Comparison of ENCODE assay signal across 8 cellular contexts in the genomic region with DNA sequence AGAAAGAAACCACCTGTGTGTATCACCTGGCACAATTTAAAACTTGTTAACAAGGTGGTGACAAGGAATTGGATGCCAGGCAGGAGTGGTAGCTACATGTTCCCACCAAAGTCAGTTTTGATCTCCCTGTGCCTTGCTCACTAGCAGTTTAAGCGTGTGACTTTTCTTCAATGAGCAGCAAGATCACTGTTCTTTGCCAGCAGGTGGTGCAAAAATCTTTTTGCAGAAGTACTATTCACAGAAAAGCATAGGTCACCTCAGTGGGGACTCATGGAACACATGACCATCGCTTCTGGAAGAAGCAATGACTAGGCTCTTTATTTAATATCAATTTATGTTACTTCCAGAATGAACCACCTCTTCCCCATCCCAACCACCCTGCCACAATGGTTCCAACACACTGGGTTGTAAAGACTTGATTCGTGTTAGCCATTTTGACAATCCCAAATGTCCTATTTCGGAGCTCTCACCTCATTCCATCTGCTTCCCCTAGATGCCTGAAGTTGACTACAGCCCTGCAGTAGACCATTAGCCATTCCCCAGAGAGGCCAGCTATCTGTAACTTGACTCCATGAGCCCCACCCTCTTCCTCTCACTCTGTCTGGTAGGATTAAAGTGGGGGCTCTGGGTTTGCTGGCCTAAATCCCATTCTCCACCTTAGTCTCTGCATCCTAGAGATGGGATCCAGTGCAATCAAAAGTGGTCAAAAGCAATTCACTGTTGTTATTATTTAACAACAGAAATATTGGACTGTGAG. TPM values are rescaled to one million over a fixed set of nuclear protein-coding genes. Genes with fewer than 3 reads are reported as not detected.
A peak's percentile ranks its signal among the peaks of the same experiment; 100 is the strongest.
DNase-seq lines count a peak whose midpoint lies in the region; ATAC-seq and TF ChIP-seq lines count a peak whose summit lies in the region.

No MANE protein-coding gene starts in this region.

- no peaks in the 10 kb centered on the region for H3K9me3 ChIP-seq in ovary

- no peaks in the 10 kb centered on the region for H3K36me3 Mint-ChIP-seq in mesothelial cell of epicardium

- peaks cover 50% of the 10 kb centered on the region for H3K4me1 Mint-ChIP-seq in mesothelial cell of epicardium

- H3K27me3 Mint-ChIP-seq in mesothelial cell of epicardium (ENCODE audit: low read depth), result no peaks in the 10 kb centered on the region

- no peak overlapping the region for H3K4me3 ChIP-seq in brain microvascular endothelial cell (ENCODE audit: low read depth, low read length)
- H3K4me3 ChIP-seq in ovary, result no peak overlapping the region

- WGBS in ovary, 3 donors, result 90 to 91% (median 90%) methylated on average over 4 of the region's 4 CpGs

- H3K27me3 ChIP-seq in brain microvascular endothelial cell (replicated peaks), result no peaks in the 10 kb centered on the region
- no peaks in the 10 kb centered on the region for H3K27me3 ChIP-seq in ovary

- TF ChIP-seq CTCF in brain microvascular endothelial cell (IDR thresholded peaks at IDR 0.05; ENCODE audit: low read depth, low read length, missing control alignments) (peak; percentile 56), mesothelial cell of epicardium (IDR thresholded peaks at IDR 0.05; ENCODE audit: unreplicated experiment) (no peak), ovary (IDR thresholded peaks at IDR 0.05) (no peak)

- DNase-seq in EH (ENCODE audit: low read depth) (peak; percentile 64), LHCN-M2 (ENCODE audit: low read depth) (peak; percentile 55), brain microvascular endothelial cell (peak; percentile 75), mesothelial cell of epicardium (ENCODE audit: low spot score in 2 of 2, unreplicated experiment in 2 of 2) (no peak), ovary (no peak), dedifferentiated amniotic fluid mesenchymal stem cell (ENCODE audit: extremely low spot score) (no peak)
- no peak for DNase-seq in stimulated activated CD4-positive, alpha-beta T cell treated with anti-CD3 and anti-CD28 coated beads, Interleukin-15, amount 100 ng/mL, for 24 hours

- H3K4me1 ChIP-seq in ovary (ENCODE audit: insufficient read depth), result no peaks in the 10 kb centered on the region

- TF ChIP-seq POLR2A in ovary (IDR thresholded peaks at IDR 0.05), result no peak

- no peaks in the 10 kb centered on the region for H3K9me3 Mint-ChIP-seq in mesothelial cell of epicardium

- H3K27ac Mint-ChIP-seq in mesothelial cell of epicardium, result peak overlapping the region; percentile 7

- no peak for ATAC-seq in GM18907 (IDR thresholded peaks at IDR 0.05; ENCODE audit: unreplicated experiment)

- no peaks in the 10 kb centered on the region for H3K36me3 ChIP-seq in brain microvascular endothelial cell (replicated peaks)
- no peaks in the 10 kb centered on the region for H3K36me3 ChIP-seq in ovary

- no peak for TF ChIP-seq EP300 in ovary (IDR thresholded peaks at IDR 0.05)

- in situ Hi-C loops in brain microvascular endothelial cell (cut with HindIII; ENCODE audit: low pct_ligation_motif_present, low sequenced_read_pairs), result no loop called here

- intact Hi-C loops in ovary (cut with DNase I), result no loop called here

- H3K4me3 Mint-ChIP-seq in mesothelial cell of epicardium, result no peak overlapping the region

- peak overlapping the region; percentile 86 for H3K27ac ChIP-seq in brain microvascular endothelial cell
- no peak overlapping the region for H3K27ac ChIP-seq in ovary

RNA-seq across cellular contexts. Expression of a gene that starts 59.1 kb away (rescaled TPM):
- total RNA-seq in LHCN-M2 (2014; rRNA removed), result 34.1 and 37.3 TPM in 2 replicates
- 8.6 TPM for polyA plus RNA-seq in LHCN-M2 (2012)
- total RNA-seq in mesothelial cell of epicardium, result 38.3 to 43.5 TPM (median 40.3 TPM) in 3 replicates
- 10 to 100 TPM in 1 of 7 donors, 1 to 10 TPM in 6; 2.6 to 15.3 (median 5.6) TPM for total RNA-seq in ovary
- polyA plus RNA-seq in ovary, result 1 to 10 TPM; 3.7 to 4.8 TPM

Comparison
In these comparisons a context has a peak if more than half of its experiments do, and no peak if none do; other contexts are left out.
1. DNase-seq: peak in EH (single experiment), LHCN-M2 (single experiment) and brain microvascular endothelial cell (single experiment); none in mesothelial cell of epicardium (0 of 2), ovary (0 of 5), stimulated activated CD4-positive, alpha-beta T cell treated with anti-CD3 and anti-CD28 coated beads, Interleukin-15, amount 100 ng/mL, for 24 hours (single experiment) and dedifferentiated amniotic fluid mesenchymal stem cell (single experiment).